In genomic region chr6:137304020-137304780, GRCh38 we compare ENCODE assay signal across 30 cellular contexts.
"Had no signal": no experiment of that assay in that cellular context is flagged by ENCODE, and none has a peak within 500 bp of the region (broad histone marks: within the 10 kb centered on the region; RNA-seq: fewer than 3 reads in every experiment).

No MANE protein-coding gene starts in this region.

- H3K27me3 ChIP-seq: MG63, Peyer's patch, SJCRH30 had no signal

- H3K4me3 ChIP-seq: MG63, Peyer's patch, SJCRH30 had no signal

- H3K9me3 Mint-ChIP-seq: activated naive CD4-positive, alpha-beta T cell treated with anti-CD3 and anti-CD28 coated beads, Interleukin-2, amount 50 U/mL, for 24 hours; activated T-cell treated with anti-CD3 and anti-CD28 coated beads, Interleukin-2, amount 50 U/mL, for 24 hours; activated T-helper 1 cell treated with anti-CD3 and anti-CD28 coated beads, Interleukin-12 subunit alpha, Interleukin-12 subunit beta, Interleukin-2, Interleukin-4 antibody, amounts not matched to agents 30 ng/mL and 10 ng/mL and 1 ng/mL, durations not matched to agents 14 hours and 24 hours and 36 hours; T-helper 1 cell treated with Interleukin-12 subunit alpha and Interleukin-12 subunit beta and Interleukin-4 antibody, amounts not matched to agents 30 μg/mL and 1 μg/mL, for 36 hours had no signal

- H3K9me2 ChIP-seq: SK-N-SH had no signal

- H3K27ac Mint-ChIP-seq: activated CD4-positive, alpha-beta T cell treated with anti-CD3 and anti-CD28 coated beads, Interleukin-2, amount 10 ng/mL, durations not matched to agents 24 days and 14 days; activated CD8-positive, alpha-beta memory T cell treated with anti-CD3 and anti-CD28 coated beads, Interleukin-2, amount 10 ng/mL, durations not matched to agents 7 days and 5 days; activated naive CD4-positive, alpha-beta T cell treated with anti-CD3 and anti-CD28 coated beads, Interleukin-2, amount 50 U/mL, for 24 hours; activated T-cell treated with anti-CD3 and anti-CD28 coated beads, Interleukin-2, amount 50 U/mL, for 24 hours; activated T-helper 1 cell treated with anti-CD3 and anti-CD28 coated beads, Interleukin-12 subunit alpha, Interleukin-12 subunit beta, Interleukin-2, Interleukin-4 antibody, amounts not matched to agents 30 ng/mL and 10 ng/mL and 1 ng/mL, durations not matched to agents 14 hours and 24 hours and 36 hours; T-helper 1 cell treated with Interleukin-12 subunit alpha and Interleukin-12 subunit beta and Interleukin-4 antibody, amounts not matched to agents 30 μg/mL and 1 μg/mL, for 36 hours; WTC11 had no signal

- DNase-seq: activated CD4-positive, alpha-beta T cell treated with anti-CD3 and anti-CD28 coated beads, Interleukin-2, amount 10 ng/mL, durations not matched to agents 24 days and 14 days; activated CD4-positive, CD25-positive, alpha-beta regulatory T cell treated with anti-CD3 and anti-CD28 coated beads, Interleukin-2, amount 50 U/mL, for 72 hours; activated CD8-positive, alpha-beta memory T cell treated with anti-CD3 and anti-CD28 coated beads, Interleukin-2, amount 10 ng/mL, durations not matched to agents 7 days and 5 days; activated effector memory CD4-positive, alpha-beta T cell treated with Interleukin-2 at 50 U/mL for 16 hours; activated naive CD4-positive, alpha-beta T cell; activated T-cell treated with anti-CD3 and anti-CD28 coated beads, Interleukin-2, amount 50 U/mL, for 24 hours; caudate nucleus; MG63; MV-4-11; NCI-H1092 treated with DMSO at 0.1 percent for 48 hours; NCI-H1417 treated with DMSO at 0.1 percent for 48 hours; NCI-H1694; NCI-H2029; NCI-H2107; NCI-H2171 treated with DMSO at 0.1 percent for 48 hours; NCI-H345; NCI-H510A; NCI-H526 treated with DMSO at 0.1 percent for 48 hours; NCI-H82; Peyer's patch; Right ventricle myocardium superior; SJCRH30; SK-N-SH; SW 1271 had no signal

- ATAC-seq: activated CD8-positive, alpha-beta memory T cell treated with anti-CD3 and anti-CD28 coated beads, Interleukin-2, amount 10 ng/mL, durations not matched to agents 7 days and 5 days; WTC11 had no signal

- H3K4me2 ChIP-seq: KMS-11, SK-N-SH had no signal

- H3K36me3 ChIP-seq: MG63, Peyer's patch, SJCRH30 had no signal

- H3K27ac ChIP-seq: KMS-11, Peyer's patch, RWPE1, SJCRH30 had no signal

- H3K9me3 ChIP-seq: MG63, Peyer's patch, SK-N-SH had no signal

- H3K4me3 Mint-ChIP-seq: activated CD4-positive, alpha-beta T cell treated with anti-CD3 and anti-CD28 coated beads, Interleukin-2, amount 10 ng/mL, durations not matched to agents 24 days and 14 days; activated CD8-positive, alpha-beta memory T cell treated with anti-CD3 and anti-CD28 coated beads, Interleukin-2, amount 10 ng/mL, durations not matched to agents 7 days and 5 days; activated naive CD4-positive, alpha-beta T cell treated with anti-CD3 and anti-CD28 coated beads, Interleukin-2, amount 50 U/mL, for 24 hours; activated T-cell treated with anti-CD3 and anti-CD28 coated beads, Interleukin-2, amount 50 U/mL, for 24 hours; activated T-helper 1 cell treated with anti-CD3 and anti-CD28 coated beads, Interleukin-12 subunit alpha, Interleukin-12 subunit beta, Interleukin-2, Interleukin-4 antibody, amounts not matched to agents 30 ng/mL and 10 ng/mL and 1 ng/mL, durations not matched to agents 14 hours and 24 hours and 36 hours; T-helper 1 cell treated with Interleukin-12 subunit alpha and Interleukin-12 subunit beta and Interleukin-4 antibody, amounts not matched to agents 30 μg/mL and 1 μg/mL, for 36 hours; WTC11 had no signal

- H3K36me3 Mint-ChIP-seq: activated CD8-positive, alpha-beta memory T cell treated with anti-CD3 and anti-CD28 coated beads, Interleukin-2, amount 10 ng/mL, durations not matched to agents 7 days and 5 days; activated naive CD4-positive, alpha-beta T cell treated with anti-CD3 and anti-CD28 coated beads, Interleukin-2, amount 50 U/mL, for 24 hours had no signal

- H3K27me3 Mint-ChIP-seq: activated naive CD4-positive, alpha-beta T cell treated with anti-CD3 and anti-CD28 coated beads, Interleukin-2, amount 50 U/mL, for 24 hours; activated T-cell treated with anti-CD3 and anti-CD28 coated beads, Interleukin-2, amount 50 U/mL, for 24 hours had no signal

- H3K4me1 Mint-ChIP-seq: activated naive CD4-positive, alpha-beta T cell treated with anti-CD3 and anti-CD28 coated beads, Interleukin-2, amount 50 U/mL, for 24 hours had no signal
